Comparison of ENCODE assay signal across 1 cellular context in the genomic region with DNA sequence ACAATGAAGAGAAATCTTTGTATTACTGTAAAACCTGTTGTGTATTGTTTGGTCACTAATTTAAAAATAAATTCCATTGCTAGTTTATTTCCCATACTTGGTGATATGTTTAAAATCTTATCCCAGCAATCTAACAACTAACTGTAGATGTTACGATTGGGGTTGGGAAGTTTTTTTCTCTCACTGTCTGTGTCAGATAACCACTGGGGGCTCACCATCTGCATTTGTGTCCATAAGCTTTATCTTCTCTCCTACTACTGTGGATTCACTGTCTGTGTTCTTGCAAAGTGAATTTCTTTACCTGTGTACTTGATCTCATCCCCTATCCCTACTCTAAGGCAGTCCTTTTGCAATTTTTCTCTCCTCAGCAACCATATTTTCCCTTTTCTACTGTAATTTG.
TF ChIP-seq lines count a peak whose summit lies in the region.

No MANE protein-coding gene starts in this region.

TF ChIP-seq in GM23338, 12 proteins besides CTCF, POLR2A, EP300 and RAD21 (continued from another document):
- TF ChIP-seq, protein P1, sequence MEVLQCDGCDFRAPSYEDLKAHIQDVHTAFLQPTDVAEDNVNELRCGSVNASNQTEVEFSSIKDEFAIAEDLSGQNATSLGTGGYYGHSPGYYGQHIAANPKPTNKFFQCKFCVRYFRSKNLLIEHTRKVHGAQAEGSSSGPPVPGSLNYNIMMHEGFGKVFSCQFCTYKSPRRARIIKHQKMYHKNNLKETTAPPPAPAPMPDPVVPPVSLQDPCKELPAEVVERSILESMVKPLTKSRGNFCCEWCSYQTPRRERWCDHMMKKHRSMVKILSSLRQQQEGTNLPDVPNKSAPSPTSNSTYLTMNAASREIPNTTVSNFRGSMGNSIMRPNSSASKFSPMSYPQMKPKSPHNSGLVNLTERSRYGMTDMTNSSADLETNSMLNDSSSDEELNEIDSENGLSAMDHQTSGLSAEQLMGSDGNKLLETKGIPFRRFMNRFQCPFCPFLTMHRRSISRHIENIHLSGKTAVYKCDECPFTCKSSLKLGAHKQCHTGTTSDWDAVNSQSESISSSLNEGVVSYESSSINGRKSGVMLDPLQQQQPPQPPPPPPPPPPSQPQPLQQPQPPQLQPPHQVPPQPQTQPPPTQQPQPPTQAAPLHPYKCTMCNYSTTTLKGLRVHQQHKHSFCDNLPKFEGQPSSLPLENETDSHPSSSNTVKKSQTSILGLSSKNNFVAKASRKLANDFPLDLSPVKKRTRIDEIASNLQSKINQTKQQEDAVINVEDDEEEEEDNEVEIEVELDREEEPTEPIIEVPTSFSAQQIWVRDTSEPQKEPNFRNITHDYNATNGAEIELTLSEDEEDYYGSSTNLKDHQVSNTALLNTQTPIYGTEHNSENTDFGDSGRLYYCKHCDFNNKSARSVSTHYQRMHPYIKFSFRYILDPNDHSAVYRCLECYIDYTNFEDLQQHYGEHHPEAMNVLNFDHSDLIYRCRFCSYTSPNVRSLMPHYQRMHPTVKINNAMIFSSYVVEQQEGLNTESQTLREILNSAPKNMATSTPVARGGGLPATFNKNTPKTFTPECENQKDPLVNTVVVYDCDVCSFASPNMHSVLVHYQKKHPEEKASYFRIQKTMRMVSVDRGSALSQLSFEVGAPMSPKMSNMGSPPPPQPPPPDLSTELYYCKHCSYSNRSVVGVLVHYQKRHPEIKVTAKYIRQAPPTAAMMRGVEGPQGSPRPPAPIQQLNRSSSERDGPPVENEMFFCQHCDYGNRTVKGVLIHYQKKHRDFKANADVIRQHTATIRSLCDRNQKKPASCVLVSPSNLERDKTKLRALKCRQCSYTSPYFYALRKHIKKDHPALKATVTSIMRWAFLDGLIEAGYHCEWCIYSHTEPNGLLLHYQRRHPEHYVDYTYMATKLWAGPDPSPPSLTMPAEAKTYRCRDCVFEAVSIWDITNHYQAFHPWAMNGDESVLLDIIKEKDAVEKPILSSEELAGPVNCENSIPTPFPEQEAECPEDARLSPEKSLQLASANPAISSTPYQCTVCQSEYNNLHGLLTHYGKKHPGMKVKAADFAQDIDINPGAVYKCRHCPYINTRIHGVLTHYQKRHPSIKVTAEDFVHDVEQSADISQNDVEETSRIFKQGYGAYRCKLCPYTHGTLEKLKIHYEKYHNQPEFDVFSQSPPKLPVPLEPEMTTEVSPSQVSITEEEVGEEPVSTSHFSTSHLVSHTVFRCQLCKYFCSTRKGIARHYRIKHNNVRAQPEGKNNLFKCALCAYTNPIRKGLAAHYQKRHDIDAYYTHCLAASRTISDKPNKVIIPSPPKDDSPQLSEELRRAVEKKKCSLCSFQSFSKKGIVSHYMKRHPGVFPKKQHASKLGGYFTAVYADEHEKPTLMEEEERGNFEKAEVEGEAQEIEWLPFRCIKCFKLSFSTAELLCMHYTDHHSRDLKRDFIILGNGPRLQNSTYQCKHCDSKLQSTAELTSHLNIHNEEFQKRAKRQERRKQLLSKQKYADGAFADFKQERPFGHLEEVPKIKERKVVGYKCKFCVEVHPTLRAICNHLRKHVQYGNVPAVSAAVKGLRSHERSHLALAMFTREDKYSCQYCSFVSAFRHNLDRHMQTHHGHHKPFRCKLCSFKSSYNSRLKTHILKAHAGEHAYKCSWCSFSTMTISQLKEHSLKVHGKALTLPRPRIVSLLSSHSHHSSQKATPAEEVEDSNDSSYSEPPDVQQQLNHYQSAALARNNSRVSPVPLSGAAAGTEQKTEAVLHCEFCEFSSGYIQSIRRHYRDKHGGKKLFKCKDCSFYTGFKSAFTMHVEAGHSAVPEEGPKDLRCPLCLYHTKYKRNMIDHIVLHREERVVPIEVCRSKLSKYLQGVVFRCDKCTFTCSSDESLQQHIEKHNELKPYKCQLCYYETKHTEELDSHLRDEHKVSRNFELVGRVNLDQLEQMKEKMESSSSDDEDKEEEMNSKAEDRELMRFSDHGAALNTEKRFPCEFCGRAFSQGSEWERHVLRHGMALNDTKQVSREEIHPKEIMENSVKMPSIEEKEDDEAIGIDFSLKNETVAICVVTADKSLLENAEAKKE (CRISPR knock-in tag; IDR thresholded peaks at IDR 0.05): no peak
- TF ChIP-seq CREB1 (CRISPR knock-in tag; IDR thresholded peaks at IDR 0.05; ENCODE audit: low read depth): no peak
- TF ChIP-seq NANOG (IDR thresholded peaks at IDR 0.05; ENCODE audit: borderline replicate concordance): no peak
- TF ChIP-seq REST (IDR thresholded peaks at IDR 0.05; ENCODE audit: unreplicated experiment): no peak
- TF ChIP-seq ETS1 (IDR thresholded peaks at IDR 0.05): no peak
- no peak for TF ChIP-seq ZNF331 (CRISPR knock-in tag; IDR thresholded peaks at IDR 0.05; ENCODE audit: low read depth)
